In genomic region chr7:149144996-149145850, GRCh38 we compare ENCODE assay signal across 9 cellular contexts. TPM values are rescaled to one million over a fixed set of nuclear protein-coding genes. Genes with fewer than 3 reads are reported as not detected.
DNase-seq lines count a peak whose midpoint lies in the region; ATAC-seq and TF ChIP-seq lines count a peak whose summit lies in the region.
"Had no signal": no experiment of that assay in that cellular context is flagged by ENCODE, and none has a peak within 500 bp of the region (broad histone marks: within the 10 kb centered on the region; RNA-seq: fewer than 3 reads in every experiment).

No MANE protein-coding gene starts in this region.

- H3K4me3 ChIP-seq in A673 (ENCODE audit: low read depth, low read length, poor library complexity, severe bottlenecking) (no peak overlapping the region), WERI-Rb-1 (ENCODE audit: low read depth, low read length) (no peak overlapping the region; the same call in 1 of the 2 replicates)
- H3K4me3 ChIP-seq: thyroid gland had no signal

- CTCF ChIA-PET in A673 (lab: Charles Lee), result no interaction called here

- ATAC-seq in HG03196 (IDR thresholded peaks at IDR 0.05; ENCODE audit: unreplicated experiment), result no peak
- ATAC-seq in HG03280 (IDR thresholded peaks at IDR 0.05; ENCODE audit: unreplicated experiment), result no peak

- H3K9me3 ChIP-seq in A673 (ENCODE audit: low read depth, low read length, poor library complexity, severe bottlenecking) (no peaks in the 10 kb centered on the region), WERI-Rb-1 (ENCODE audit: severe bottlenecking) (no peaks in the 10 kb centered on the region)
- H3K9me3 ChIP-seq: thyroid gland had no signal

- no peaks in the 10 kb centered on the region for H3K36me3 ChIP-seq in A673 (ENCODE audit: insufficient read depth, low read length, poor library complexity, severe bottlenecking)
- H3K36me3 ChIP-seq in WERI-Rb-1, result no peaks in the 10 kb centered on the region; the same call in 1 of the 2 replicates
- H3K36me3 ChIP-seq: thyroid gland had no signal

- intact Hi-C loops in A673 (cut with micrococcal nuclease; ENCODE audit: unreplicated experiment), result no loop called here

- peak; percentile 45 for DNase-seq in A673 (ENCODE audit: low spot score)
- peak; percentile 22 for DNase-seq in GM20000 (ENCODE audit: low spot score)
- no peak for DNase-seq in WERI-Rb-1
- peak; percentile 51 for DNase-seq in iPS-NIHi11 (ENCODE audit: low spot score)
- DNase-seq in kidney glomerular epithelial cell (lab: John Stamatoyannopoulos, UW), result no peak
- DNase-seq in foreskin melanocyte, result no peak
- DNase-seq: thyroid gland had no signal

- no peaks in the 10 kb centered on the region for H3K4me1 ChIP-seq in A673 (ENCODE audit: insufficient read depth, low read length, poor library complexity, severe bottlenecking)

- H3K27ac ChIP-seq in A673 (ENCODE audit: low read depth, low read length, poor library complexity, severe bottlenecking), result no peak overlapping the region
- H3K27ac ChIP-seq in WERI-Rb-1, result peak overlapping the region; percentile 96
- H3K27ac ChIP-seq: thyroid gland had no signal

- BruUV-seq in A673 (replicated peaks; lab: Mats Ljungman, UMichigan), result no TSS peak

- POLR2A ChIA-PET in A673 (lab: Charles Lee; ENCODE audit: low non-redundant PET), result no interaction called here

- TF ChIP-seq CTCF in A673 (conservative IDR thresholded peaks at IDR 0.05; ENCODE audit: low read depth, low read length), result no peak
- no peak for TF ChIP-seq CTCF in GM20000 (IDR thresholded peaks at IDR 0.05; ENCODE audit: extremely low read depth, missing control alignments)
- TF ChIP-seq CTCF in WERI-Rb-1 (IDR thresholded peaks at IDR 0.05; ENCODE audit: low read depth, low read length), result no peak

- no peaks in the 10 kb centered on the region for H3K27me3 ChIP-seq in A673 (replicated peaks; ENCODE audit: insufficient read depth, low read depth, low read length, poor library complexity)
- H3K27me3 ChIP-seq in WERI-Rb-1 (ENCODE audit: insufficient read depth, low read depth, severe bottlenecking), result no peaks in the 10 kb centered on the region
- H3K27me3 ChIP-seq: thyroid gland had no signal

RNA-seq across cellular contexts. Expression of gene ZNF398, which starts 2.0 kb away (rescaled TPM):
- total RNA-seq in A673 (2021), result 22.3 and 23.3 TPM in 2 replicates

RNA-seq across cellular contexts. Expression of gene ZNF425, which starts 19.1 kb away (rescaled TPM):
- 1.1 and 1.2 TPM in 2 replicates for total RNA-seq in A673 (2021)

RNA-seq across cellular contexts. Expression of gene ZNF282, which starts 50.1 kb away (rescaled TPM):
- 34.5 and 38.2 TPM in 2 replicates for total RNA-seq in A673 (2021)

RNA-seq across cellular contexts. Expression of gene ZNF786, which starts 54.7 kb away (rescaled TPM):
- 9.8 and 9.9 TPM in 2 replicates for total RNA-seq in A673 (2021)

Comparison
In these comparisons a context has a peak if more than half of its experiments do, and no peak if none do; other contexts are left out.
1. DNase-seq: peak in A673 (single experiment), GM20000 (single experiment) and iPS-NIHi11 (single experiment); none in WERI-Rb-1 (single experiment), kidney glomerular epithelial cell (single experiment) and foreskin melanocyte (single experiment).